ENCODE assay signal across 24 cellular contexts in genomic region chr1:43272161-43272560, GRCh38. TPM values are rescaled to one million over a fixed set of nuclear protein-coding genes. Genes with fewer than 3 reads are reported as not detected.
DNase-seq lines count a peak whose midpoint lies in the region; ATAC-seq, FAIRE-seq and TF ChIP-seq lines count a peak whose summit lies in the region.
"Had no signal": no experiment of that assay in that cellular context is flagged by ENCODE, and none has a peak within 500 bp of the region (broad histone marks: within the 10 kb centered on the region; RNA-seq: fewer than 3 reads in every experiment).

No MANE protein-coding gene starts in this region.

- H3K9me3 ChIP-seq in neuronal stem cell (replicated peaks in 1 of 2; ENCODE audit: control insufficient read depth in 2 of 2, insufficient read depth in 1 of 2, low read depth in 1 of 2, low read length in 2 of 2) = no peaks in the 10 kb centered on the region
- no peaks in the 10 kb centered on the region for H3K9me3 ChIP-seq in thyroid gland

- H3K14ac ChIP-seq in neuronal stem cell (ENCODE audit: low read length) = no peak overlapping the region

- H4K8ac ChIP-seq in neuronal stem cell (ENCODE audit: low read depth, low read length) = peak overlapping the region; percentile 52

- peak overlapping the region; percentile 50 for H3K18ac ChIP-seq in neuronal stem cell (ENCODE audit: low read length)

- no peak overlapping the region for H2BK12ac ChIP-seq in neuronal stem cell (ENCODE audit: low read length)

- no peak overlapping the region for H3K4me2 ChIP-seq in neuronal stem cell (ENCODE audit: insufficient read depth, low read length, poor library complexity, severe bottlenecking)

- peak; percentile 43 for DNase-seq in activated effector memory CD4-positive, alpha-beta T cell treated with anti-CD3 and anti-CD28 coated beads, Interleukin-2, amount 50 U/mL, for 16 hours
- no peak for DNase-seq in activated effector memory CD4-positive, alpha-beta T cell treated with Interleukin-2 at 50 U/mL for 16 hours
- DNase-seq in frontal cortex (ENCODE audit: low spot score in 2 of 2) (peak; percentile 61 to 76), neuronal stem cell (ENCODE audit: low spot score) (no peak), thyroid gland (no peak), dermis blood vessel endothelial cell (no peak), erythroblast (lab: John Stamatoyannopoulos, UW) (no peak)
- DNase-seq: activated CD4-positive, CD25-positive, alpha-beta regulatory T cell; activated CD8-positive, alpha-beta T cell treated with anti-CD3 and anti-CD28 coated beads for 36 hours; activated T-cell treated with anti-CD3 and anti-CD28 coated beads, Interleukin-2, amount 50 U/mL, for 1 hour; AML-193; DND-41; HCEC 1CT; NCI-H1105 treated with DMSO at 0.1 percent for 48 hours; NCI-H2107; NCI-H510A had no signal

- H3K27ac ChIP-seq in neuronal stem cell (replicated peaks; ENCODE audit: low read length) (no peak overlapping the region), thyroid gland (peak overlapping the region in 2 of 3 donors; percentile 88 to 96)
- H3K27ac ChIP-seq: 22Rv1, SK-N-MC had no signal

- H3K9ac ChIP-seq in neuronal stem cell (ENCODE audit: low read depth, low read length, poor library complexity) = no peak overlapping the region

- FAIRE-seq in frontal cortex (lab: Jason Lieb, UNC) = no peak

- H4K91ac ChIP-seq in neuronal stem cell (ENCODE audit: low read depth, low read length, poor library complexity) = no peak overlapping the region

- H3K79me1 ChIP-seq in neuronal stem cell (ENCODE audit: low read depth, low read length) = no peaks in the 10 kb centered on the region

- no peak overlapping the region for H2BK120ac ChIP-seq in neuronal stem cell (ENCODE audit: low read depth, low read length)

- H2AFZ ChIP-seq in neuronal stem cell (ENCODE audit: low read length) = no peak overlapping the region

- no peak for TF ChIP-seq POLR2A in thyroid gland (IDR thresholded peaks at IDR 0.05)
- TF ChIP-seq POLR2A in erythroblast (IDR thresholded peaks at IDR 0.05; ENCODE audit: low read length) = no peak

- WGBS in neuronal stem cell (ENCODE audit: extremely low coverage in 2 of 2, insufficient read length in 2 of 2, insufficient replicate concordance in 1 of 2), 2 donors = no CpG with 5 or more reads among the region's 9 CpGs
- 75 to 76% methylated on average over 7 to 9 of the region's 9 CpGs for WGBS in thyroid gland, 2 donors

- no peak overlapping the region for H3K4me3 ChIP-seq in neuronal stem cell (ENCODE audit: low read length in 2 of 2)
- no peak overlapping the region for H3K4me3 ChIP-seq in thyroid gland (replicated peaks in 1 of 3)
- H3K4me3 ChIP-seq: lung, SK-N-MC had no signal

- peaks cover 0 to 34% (median 0%) of the 10 kb centered on the region in 3 experiments for H3K27me3 ChIP-seq in neuronal stem cell (ENCODE audit: control insufficient read depth in 3 of 3, insufficient read depth in 3 of 3, low read depth in 1 of 3, low read length in 3 of 3)
- H3K27me3 ChIP-seq in thyroid gland = no peaks in the 10 kb centered on the region

- H3K4ac ChIP-seq in neuronal stem cell (ENCODE audit: low read length) = no peak overlapping the region

- intact Hi-C loops in thyroid gland (cut with DNase I) = no loop called here

- peak overlapping the region; percentile 44 for H2BK15ac ChIP-seq in neuronal stem cell (ENCODE audit: low read length)

- no peak overlapping the region for H2BK5ac ChIP-seq in neuronal stem cell (ENCODE audit: low read length)

- H3K23ac ChIP-seq in neuronal stem cell (ENCODE audit: low read depth, low read length, poor library complexity) = no peak overlapping the region

- H3K36me3 ChIP-seq in neuronal stem cell (replicated peaks in 1 of 2; ENCODE audit: control insufficient read depth in 2 of 2, insufficient read depth in 2 of 2, low read length in 2 of 2) (no peaks in the 10 kb centered on the region), thyroid gland (peaks cover 0 to 4% of the 10 kb centered on the region in 2 donors)

- TF ChIP-seq CTCF in thyroid gland (IDR thresholded peaks at IDR 0.05) = no peak

- no peak for ATAC-seq in GM18907 (IDR thresholded peaks at IDR 0.05; ENCODE audit: unreplicated experiment)
- ATAC-seq: activated CD8-positive, alpha-beta T cell treated with anti-CD3 and anti-CD28 coated beads for 36 hours; right cardiac atrium; stimulated activated memory B cell treated with anti-CD40 and anti-IgM and Interleukin-4, amounts not matched to agents 10 μg/mL and 1 μg/mL and 100 μg/mL, for 72 hours had no signal

- peaks cover 0 to 8% of the 10 kb centered on the region in 2 donors for H3K4me1 ChIP-seq in neuronal stem cell (ENCODE audit: control insufficient read depth in 2 of 2, insufficient read depth in 1 of 2, low read depth in 1 of 2, low read length in 2 of 2)
- H3K4me1 ChIP-seq in thyroid gland = peaks cover 27 to 48% of the 10 kb centered on the region in 2 donors

- H2AK5ac ChIP-seq in neuronal stem cell (ENCODE audit: low read depth, low read length) = no peak overlapping the region

RNA-seq across cellular contexts. Expression of gene TMEM125, which starts 2.4 kb away (rescaled TPM):
- total RNA-seq in frontal cortex = 0.82 TPM
- 0.25 TPM for polyA plus RNA-seq in neuronal stem cell (2013, experiment 1 of 2)
- polyA plus RNA-seq in neuronal stem cell (2013, experiment 2 of 2) = 0.21 TPM
- total RNA-seq in thyroid gland = 100 to 1,000 TPM in 2 of 4 donors, 10 to 100 TPM in 2; 50.8 to 127 (median 89.8) TPM
- 0.05 TPM in 1 of 2 replicates, not detected in the other for total RNA-seq in dermis blood vessel endothelial cell
- total RNA-seq: myocyte had no signal

RNA-seq across cellular contexts. Expression of gene C1orf210, which starts 13.2 kb away (rescaled TPM):
- total RNA-seq in frontal cortex = not detected
- polyA plus RNA-seq in neuronal stem cell (2013, experiment 1 of 2) = 0.03 TPM
- 0.10 TPM for polyA plus RNA-seq in neuronal stem cell (2013, experiment 2 of 2)
- total RNA-seq in thyroid gland = 10 to 100 TPM; 22.7 to 49.7 (median 36.3) TPM
- total RNA-seq in dermis blood vessel endothelial cell = not detected in 2 replicates
- total RNA-seq: activated CD8-positive, alpha-beta T cell treated with anti-CD3 and anti-CD28 coated beads for 36 hours; myocyte; omental fat pad; right cardiac atrium had no signal

RNA-seq across cellular contexts. Expression of gene TIE1, which starts 28.6 kb away (rescaled TPM):
- total RNA-seq in frontal cortex (6.9 TPM), thyroid gland (10 to 100 TPM; 30.6 to 65.1 (median 47.7) TPM), dermis blood vessel endothelial cell (1,320 and 1,392 TPM in 2 replicates)
- 0.10 TPM for polyA plus RNA-seq in neuronal stem cell (2013, experiment 1 of 2)
- 0.14 TPM for polyA plus RNA-seq in neuronal stem cell (2013, experiment 2 of 2)

Comparison
In these comparisons a context has a peak if more than half of its experiments do, and no peak if none do; other contexts are left out.
1. DNase-seq: peak in activated effector memory CD4-positive, alpha-beta T cell treated with anti-CD3 and anti-CD28 coated beads, Interleukin-2, amount 50 U/mL, for 16 hours (single experiment) and frontal cortex (2 of 2); none in activated effector memory CD4-positive, alpha-beta T cell treated with Interleukin-2 at 50 U/mL for 16 hours (single experiment), neuronal stem cell (single experiment), thyroid gland (0 of 2), dermis blood vessel endothelial cell (single experiment) and erythroblast (0 of 2).
2. RNA of gene TMEM125, which starts 2.4 kb away (total RNA-seq): 50.8 to 127 TPM in thyroid gland; 0.82 TPM in frontal cortex (single experiment) and 0.05 TPM in dermis blood vessel endothelial cell; every median in the first group is over 10 times any median in the second.
3. RNA of gene C1orf210, which starts 13.2 kb away (total RNA-seq): 22.7 to 49.7 TPM in thyroid gland; not detected in frontal cortex (single experiment) and not detected in dermis blood vessel endothelial cell; every median in the first group is over 10 times any median in the second.
4. RNA of gene TIE1, which starts 28.6 kb away (total RNA-seq): 1,320 to 1,392 TPM in dermis blood vessel endothelial cell; 30.6 to 65.1 TPM in thyroid gland and 6.9 TPM in frontal cortex (single experiment); every median in the first group is over 10 times any median in the second.